22 cellular contexts compared by ENCODE assay signal in the genomic region with DNA sequence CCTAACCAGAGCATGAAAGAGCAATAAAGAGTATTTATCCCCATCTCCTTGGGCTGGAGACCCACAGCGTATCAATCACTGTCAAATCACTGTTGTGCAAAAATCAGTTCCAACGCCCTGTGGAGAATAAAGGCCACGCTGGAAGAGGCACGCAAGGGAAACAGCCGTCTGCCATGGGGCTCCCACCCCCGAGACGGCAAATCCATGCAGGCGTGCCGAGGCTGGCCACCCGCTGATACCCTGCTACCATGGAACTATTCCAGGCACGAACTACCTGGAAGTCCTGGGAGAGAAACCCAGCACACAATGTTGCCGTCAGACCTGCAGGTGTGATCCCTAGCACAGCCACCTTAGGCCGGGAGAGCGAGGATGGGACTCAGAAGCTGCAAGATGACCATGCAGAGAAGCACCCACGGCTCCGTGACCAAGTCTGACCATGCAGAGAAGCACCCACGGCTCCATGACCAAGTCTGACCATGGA.
DNase-seq lines count a peak whose midpoint lies in the region; ATAC-seq and TF ChIP-seq lines count a peak whose summit lies in the region.
"Had no signal": no experiment of that assay in that cellular context is flagged by ENCODE, and none has a peak within 500 bp of the region (broad histone marks: within the 10 kb centered on the region; RNA-seq: fewer than 3 reads in every experiment).

No MANE protein-coding gene starts in this region.

- no peak overlapping the region for H3K9ac ChIP-seq in OCI-LY1 (ENCODE audit: low read length)
- no peak overlapping the region for H3K9ac ChIP-seq in neural cell (ENCODE audit: low read length)

- no peak overlapping the region for H3K4me2 ChIP-seq in OCI-LY1 (ENCODE audit: low read length)
- H3K4me2 ChIP-seq in neural cell (ENCODE audit: low read length) = no peak overlapping the region
- H3K4me2 ChIP-seq: PC-9 had no signal

- TF ChIP-seq CTCF in OCI-LY1 (IDR thresholded peaks at IDR 0.05; ENCODE audit: low read length) (no peak), neural cell (IDR thresholded peaks at IDR 0.05; ENCODE audit: poor library complexity, severe bottlenecking) (no peak), spleen (IDR thresholded peaks at IDR 0.05 in 8 of 11, conservative IDR thresholded peaks at IDR 0.05 in 3 of 11) (no peak), tibial nerve (IDR thresholded peaks at IDR 0.05) (no peak)

- H3K9me3 ChIP-seq in OCI-LY1 (ENCODE audit: low read length) (no peaks in the 10 kb centered on the region), neural cell (ENCODE audit: low read length) (no peaks in the 10 kb centered on the region), spleen (no peaks in the 10 kb centered on the region), tibial nerve (no peaks in the 10 kb centered on the region)

- TF ChIP-seq POLR2A in spleen (IDR thresholded peaks at IDR 0.05) (no peak), tibial nerve (IDR thresholded peaks at IDR 0.05) (no peak)

- no peak overlapping the region for H2AFZ ChIP-seq in OCI-LY1 (ENCODE audit: low read length)
- H2AFZ ChIP-seq in neural cell (ENCODE audit: low read depth, low read length) = no peak overlapping the region
- H2AFZ ChIP-seq: PC-9 had no signal

- H3K4me1 ChIP-seq in OCI-LY1 (ENCODE audit: insufficient read depth, low read length, severe bottlenecking) (peaks cover 75% of the 10 kb centered on the region), spleen (peaks cover 0 to 21% (median 10%) of the 10 kb centered on the region in 6 donors), tibial nerve (peaks cover 0 to 21% (median 2%) of the 10 kb centered on the region in 4 donors)

- peak; percentile 54 for DNase-seq in activated effector memory CD4-positive, alpha-beta T cell treated with anti-CD3 and anti-CD28 coated beads, Interleukin-2, amount 50 U/mL, for 16 hours
- DNase-seq in activated effector memory CD4-positive, alpha-beta T cell treated with Interleukin-2 at 50 U/mL for 16 hours = no peak
- DNase-seq in spleen (peak; percentile 56), tibial nerve (ENCODE audit: low spot score in 2 of 2) (no peak), T-helper 1 cell (no peak)
- DNase-seq: Calu3; DMS79 treated with DMSO at 0.1 percent for 48 hours; GF-D8; HCEC 1CT; Karpas-422; NCI-H1092 treated with DMSO at 0.1 percent for 48 hours; NCI-H146; NCI-H2029 treated with DMSO at 0.1 percent for 48 hours; NCI-H2227 treated with DMSO at 0.1 percent for 48 hours; NCI-H524; NCI-H82; NK-92 treated with Interleukin-12 subunit alpha and Interleukin-12 subunit beta, amount 100 ng/mL, for 24 hours; PC-9; Right ventricle myocardium superior had no signal

- H3F3A ChIP-seq in OCI-LY1 (ENCODE audit: insufficient read depth, low read length) = no peaks in the 10 kb centered on the region
- H3F3A ChIP-seq in neural cell (ENCODE audit: insufficient read depth, low read length, poor library complexity, severe bottlenecking) = no peaks in the 10 kb centered on the region

- 89 to 95% (median 93%) methylated on average over 9 to 17 of the region's 17 CpGs for WGBS in spleen, 5 donors
- 92 to 93% methylated on average over 17 of the region's 17 CpGs for WGBS in tibial nerve, 2 donors

- H3K27me3 ChIP-seq in OCI-LY1 (ENCODE audit: insufficient read depth, low read length) = no peaks in the 10 kb centered on the region
- H3K27me3 ChIP-seq in neural cell (ENCODE audit: insufficient read depth, low read depth, low read length) = no peaks in the 10 kb centered on the region
- peaks cover 0 to 2% (median 0%) of the 10 kb centered on the region in 7 donors for H3K27me3 ChIP-seq in spleen (replicated peaks in 1 of 7)
- H3K27me3 ChIP-seq in tibial nerve = no peaks in the 10 kb centered on the region

- H3K36me3 ChIP-seq in OCI-LY1 (ENCODE audit: insufficient read depth, low read length) (peaks cover 88% of the 10 kb centered on the region), neural cell (ENCODE audit: insufficient read depth, low read length) (no peaks in the 10 kb centered on the region), spleen (no peaks in the 10 kb centered on the region), tibial nerve (peaks cover 0 to 6% (median 0%) of the 10 kb centered on the region in 3 donors)

- H3K27ac ChIP-seq in OCI-LY1 (ENCODE audit: low read depth, low read length, poor library complexity, severe bottlenecking) (peak overlapping the region; percentile 86), neural cell (ENCODE audit: low read length) (peak overlapping the region; percentile 52), spleen (no peak overlapping the region), tibial nerve (no peak overlapping the region)
- H3K27ac ChIP-seq: PC-9 had no signal

- no peak for TF ChIP-seq RAD21 in neural cell (conservative IDR thresholded peaks at IDR 0.05)

- no peak for ATAC-seq in HG02981 (IDR thresholded peaks at IDR 0.05; ENCODE audit: unreplicated experiment)

- H3K4me3 ChIP-seq in OCI-LY1 (ENCODE audit: low read depth, low read length, poor library complexity, severe bottlenecking) (no peak overlapping the region), neural cell (ENCODE audit: low read length) (peak overlapping the region; percentile 42), spleen (no peak overlapping the region), tibial nerve (no peak overlapping the region)
- H3K4me3 ChIP-seq: PC-9 had no signal

- TF ChIP-seq EP300 in neural cell (conservative IDR thresholded peaks at IDR 0.05; ENCODE audit: poor library complexity, severe bottlenecking) (no peak), tibial nerve (IDR thresholded peaks at IDR 0.05) (no peak)

- intact Hi-C loops in spleen (cut with DNase I; ENCODE audit: low total_unique reads) = no loop called here

- H3K9me2 ChIP-seq in OCI-LY1 (ENCODE audit: low read depth, low read length) (no peaks in the 10 kb centered on the region), neural cell (ENCODE audit: insufficient read depth, low read length) (no peaks in the 10 kb centered on the region)

- H4K20me1 ChIP-seq in OCI-LY1 (ENCODE audit: insufficient read depth, low read length) (no peaks in the 10 kb centered on the region), neural cell (ENCODE audit: insufficient read depth) (no peaks in the 10 kb centered on the region)

- H3K79me2 ChIP-seq in OCI-LY1 (ENCODE audit: insufficient read depth, low read length) = peaks cover 64% of the 10 kb centered on the region
- H3K79me2 ChIP-seq in neural cell (replicated peaks; ENCODE audit: insufficient read depth, low read length) = peaks cover 90% of the 10 kb centered on the region

TF ChIP-seq in neural cell, 6 proteins besides CTCF, POLR2A, EP300 and RAD21:
- TF ChIP-seq TAF1 (IDR thresholded peaks at IDR 0.05; ENCODE audit: low read depth) (no peak), POLR2AphosphoS5 (IDR thresholded peaks at IDR 0.05) (peak; percentile 20), SMC3 (conservative IDR thresholded peaks at IDR 0.05; ENCODE audit: poor library complexity) (no peak), EZH2 (IDR thresholded peaks at IDR 0.05; ENCODE audit: borderline replicate concordance, insufficient read depth, low read length, poor library complexity, severe bottlenecking) (no peak), MXI1 (conservative IDR thresholded peaks at IDR 0.05; ENCODE audit: poor library complexity, severe bottlenecking) (no peak)
- TF ChIP-seq, protein P1, sequence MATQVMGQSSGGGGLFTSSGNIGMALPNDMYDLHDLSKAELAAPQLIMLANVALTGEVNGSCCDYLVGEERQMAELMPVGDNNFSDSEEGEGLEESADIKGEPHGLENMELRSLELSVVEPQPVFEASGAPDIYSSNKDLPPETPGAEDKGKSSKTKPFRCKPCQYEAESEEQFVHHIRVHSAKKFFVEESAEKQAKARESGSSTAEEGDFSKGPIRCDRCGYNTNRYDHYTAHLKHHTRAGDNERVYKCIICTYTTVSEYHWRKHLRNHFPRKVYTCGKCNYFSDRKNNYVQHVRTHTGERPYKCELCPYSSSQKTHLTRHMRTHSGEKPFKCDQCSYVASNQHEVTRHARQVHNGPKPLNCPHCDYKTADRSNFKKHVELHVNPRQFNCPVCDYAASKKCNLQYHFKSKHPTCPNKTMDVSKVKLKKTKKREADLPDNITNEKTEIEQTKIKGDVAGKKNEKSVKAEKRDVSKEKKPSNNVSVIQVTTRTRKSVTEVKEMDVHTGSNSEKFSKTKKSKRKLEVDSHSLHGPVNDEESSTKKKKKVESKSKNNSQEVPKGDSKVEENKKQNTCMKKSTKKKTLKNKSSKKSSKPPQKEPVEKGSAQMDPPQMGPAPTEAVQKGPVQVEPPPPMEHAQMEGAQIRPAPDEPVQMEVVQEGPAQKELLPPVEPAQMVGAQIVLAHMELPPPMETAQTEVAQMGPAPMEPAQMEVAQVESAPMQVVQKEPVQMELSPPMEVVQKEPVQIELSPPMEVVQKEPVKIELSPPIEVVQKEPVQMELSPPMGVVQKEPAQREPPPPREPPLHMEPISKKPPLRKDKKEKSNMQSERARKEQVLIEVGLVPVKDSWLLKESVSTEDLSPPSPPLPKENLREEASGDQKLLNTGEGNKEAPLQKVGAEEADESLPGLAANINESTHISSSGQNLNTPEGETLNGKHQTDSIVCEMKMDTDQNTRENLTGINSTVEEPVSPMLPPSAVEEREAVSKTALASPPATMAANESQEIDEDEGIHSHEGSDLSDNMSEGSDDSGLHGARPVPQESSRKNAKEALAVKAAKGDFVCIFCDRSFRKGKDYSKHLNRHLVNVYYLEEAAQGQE (IDR thresholded peaks at IDR 0.05; ENCODE audit: borderline replicate concordance) = no peak

Comparison
In these comparisons a context has a peak if more than half of its experiments do, and no peak if none do; other contexts are left out.
1. DNase-seq: peak in activated effector memory CD4-positive, alpha-beta T cell treated with anti-CD3 and anti-CD28 coated beads, Interleukin-2, amount 50 U/mL, for 16 hours (single experiment) and spleen (single experiment); none in activated effector memory CD4-positive, alpha-beta T cell treated with Interleukin-2 at 50 U/mL for 16 hours (single experiment), tibial nerve (0 of 2) and T-helper 1 cell (0 of 5).
2. H3K27ac ChIP-seq: peak in OCI-LY1 (single experiment) and neural cell (single experiment); none in spleen (0 of 8) and tibial nerve (0 of 4).